In the genomic region with DNA sequence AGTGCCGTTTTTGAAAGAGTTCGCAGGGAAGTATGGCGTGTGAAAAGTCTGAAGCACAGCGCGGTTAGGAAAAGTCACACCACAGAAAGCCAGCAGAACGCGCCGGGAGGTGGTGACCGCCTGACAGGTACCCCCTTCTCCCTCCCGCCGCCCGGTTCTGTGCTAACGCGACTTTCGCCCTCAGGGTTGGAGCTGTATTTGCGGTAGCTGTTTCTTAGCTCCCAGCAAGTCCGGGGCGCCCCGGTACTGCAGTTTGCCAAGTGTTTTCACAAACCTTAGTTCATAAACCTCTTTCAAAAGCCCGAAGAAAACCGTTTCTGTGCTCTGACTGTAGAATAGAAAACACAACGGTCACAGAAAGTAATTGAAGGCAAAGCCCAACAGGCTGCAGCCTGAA, we compare ENCODE assay signal across 8 cellular contexts. TPM values are rescaled to one million over a fixed set of nuclear protein-coding genes. Genes with fewer than 3 reads are reported as not detected.
A peak's percentile ranks its signal among the peaks of the same experiment; 100 is the strongest.
DNase-seq lines count a peak whose midpoint lies in the region; ATAC-seq and TF ChIP-seq lines count a peak whose summit lies in the region.

No MANE protein-coding gene starts in this region.

- WGBS in body of pancreas, 2 donors = 0% methylated on average over 22 of the region's 22 CpGs

- peak overlapping the region; percentile 75 for H3K4me3 ChIP-seq in BE2C (ENCODE audit: low read depth, low read length)
- peak overlapping the region; percentile 87 for H3K4me3 ChIP-seq in SK-N-MC
- H3K4me3 ChIP-seq in body of pancreas = peak overlapping the region; percentile 64 to 90

- peak overlapping the region; percentile 55 for H3K9ac ChIP-seq in SK-N-MC (ENCODE audit: insufficient read length)

- H3K27ac ChIP-seq in SK-N-MC = no peak overlapping the region
- H3K27ac ChIP-seq in body of pancreas = peak overlapping the region; percentile 12 to 91 (median 80)

- peaks cover 3% of the 10 kb centered on the region; the same call in 1 of the 2 replicates for H3K36me3 ChIP-seq in BE2C
- H3K36me3 ChIP-seq in SK-N-MC (ENCODE audit: insufficient read depth, low read length) = no peaks in the 10 kb centered on the region
- H3K36me3 ChIP-seq in body of pancreas (replicated peaks in 1 of 2; ENCODE audit: insufficient read depth in 1 of 2, low read depth in 2 of 2) = no peaks in the 10 kb centered on the region

- TF ChIP-seq CTCF in BE2C (IDR thresholded peaks at IDR 0.05; ENCODE audit: low read depth, low read length) = no peak
- peak in 2 of 7 experiments; percentile 3 to 10 for TF ChIP-seq CTCF in body of pancreas (IDR thresholded peaks at IDR 0.05)

- DNase-seq in BE2C (peak; percentile 55), SK-N-MC (ENCODE audit: low read depth, low spot score) (no peak), body of pancreas (peak; percentile 41 to 62 (median 50)), iris pigment epithelial cell (ENCODE audit: low read depth) (peak; percentile 81), KG1 (lab: John Stamatoyannopoulos, UW) (no peak)
- DNase-seq in stimulated activated CD4-positive, alpha-beta T cell treated with anti-CD3 and anti-CD28 coated beads, Interleukin-15, amount 100 ng/mL, for 48 hours (ENCODE audit: low read depth in 2 of 2) = peak; percentile 10 to 20

- no peak for TF ChIP-seq POLR2A in body of pancreas (IDR thresholded peaks at IDR 0.05)

- peaks cover 9% of the 10 kb centered on the region; the same call in 1 of the 2 replicates for H3K4me1 ChIP-seq in BE2C
- H3K4me1 ChIP-seq in body of pancreas = peaks cover 18% of the 10 kb centered on the region

- no peaks in the 10 kb centered on the region for H3K27me3 ChIP-seq in BE2C
- no peaks in the 10 kb centered on the region for H3K27me3 ChIP-seq in body of pancreas

- H3K9me3 ChIP-seq in BE2C (no peaks in the 10 kb centered on the region), SK-N-MC (ENCODE audit: low read depth, low read length) (no peaks in the 10 kb centered on the region), body of pancreas (no peaks in the 10 kb centered on the region)

- ATAC-seq in GM19025 (IDR thresholded peaks at IDR 0.05; ENCODE audit: low read depth, unreplicated experiment) = peak; percentile 35
- ATAC-seq in HG03139 (IDR thresholded peaks at IDR 0.05; ENCODE audit: unreplicated experiment) = peak; percentile 35
- peak; percentile 23 for ATAC-seq in body of pancreas

- intact Hi-C loops in body of pancreas (cut with DNase I) = no loop called here

RNA-seq across cellular contexts. Expression of a gene that starts 0.4 kb away (rescaled TPM):
- 15.8 TPM for polyA plus RNA-seq in BE2C (2012; ENCODE audit: insufficient read depth, insufficient read length, low read depth)
- total RNA-seq in body of pancreas = 10 to 100 TPM; 14.5 to 17.1 TPM

RNA-seq across cellular contexts. Expression of a gene that starts 56.9 kb away (rescaled TPM):
- 38.1 TPM for polyA plus RNA-seq in BE2C (2012; ENCODE audit: insufficient read depth, insufficient read length, low read depth)
- total RNA-seq in body of pancreas = 10 to 100 TPM in 1 of 2 donors, 1 to 10 TPM in 1; 4.3 to 11.4 TPM

Comparison
In these comparisons a context has a peak if more than half of its experiments do, and no peak if none do; other contexts are left out.
1. DNase-seq: peak in BE2C (single experiment), body of pancreas (4 of 4), iris pigment epithelial cell (single experiment) and stimulated activated CD4-positive, alpha-beta T cell treated with anti-CD3 and anti-CD28 coated beads, Interleukin-15, amount 100 ng/mL, for 48 hours (2 of 2); none in SK-N-MC (single experiment) and KG1 (single experiment).
2. Peak in every context shown above with its lines, with median percentiles within 50 percentile points of each other: H3K4me3 ChIP-seq and ATAC-seq.